8 cellular contexts compared by ENCODE assay signal in the genomic region with DNA sequence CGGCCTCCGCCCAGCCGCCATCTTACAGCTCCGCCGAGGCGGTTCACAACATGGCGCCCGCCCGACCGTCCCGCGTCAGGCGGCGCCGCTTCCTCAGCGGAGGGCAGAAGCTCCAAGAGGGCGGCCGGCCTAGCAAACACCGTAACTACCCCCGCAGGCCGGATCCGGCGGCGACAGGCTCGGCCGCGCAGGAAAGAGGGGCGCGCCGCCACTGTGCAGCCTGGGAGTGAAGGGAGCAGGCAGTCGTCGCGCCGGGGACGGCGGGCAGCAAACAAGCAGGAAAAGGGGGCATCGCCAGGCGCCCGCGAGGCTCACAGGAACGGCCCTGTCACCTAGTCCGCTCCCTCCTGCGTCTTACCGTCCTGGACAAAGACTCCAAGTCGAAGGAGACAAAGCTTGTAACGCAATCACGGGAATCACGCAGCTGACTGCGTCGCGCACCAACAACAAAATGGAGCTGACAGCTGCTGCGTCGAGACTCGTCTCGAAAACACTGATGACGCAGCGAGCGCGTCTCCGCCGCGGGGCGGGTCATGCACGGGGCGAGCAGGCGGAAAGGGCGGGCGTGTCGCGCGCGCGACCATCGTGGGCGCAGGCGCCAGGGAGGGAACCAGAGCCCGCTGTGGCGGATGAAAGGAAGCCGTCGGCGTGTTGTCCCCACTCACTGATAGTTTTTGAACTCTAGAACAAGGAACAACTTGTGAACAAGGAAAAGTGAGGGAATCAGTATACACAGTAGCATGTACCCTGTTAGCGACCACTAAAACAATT. TPM values are rescaled to one million over a fixed set of nuclear protein-coding genes. Genes with fewer than 3 reads are reported as not detected.
DNase-seq lines count a peak whose midpoint lies in the region; ATAC-seq, FAIRE-seq and TF ChIP-seq lines count a peak whose summit lies in the region.

A gene (minus strand): TSS at position 453 of the 771 bp plus-strand sequence. CDS start 2,796 bp downstream, outside the sequence.

- no peaks in the 10 kb centered on the region for H3K27me3 ChIP-seq in pancreas
- H3K27me3 ChIP-seq in thyroid gland: no peaks in the 10 kb centered on the region

- TF ChIP-seq CTCF in pancreas (IDR thresholded peaks at IDR 0.05): no peak
- TF ChIP-seq CTCF in thyroid gland (IDR thresholded peaks at IDR 0.05): peak in 1 of 6 experiments; percentile 5

- TF ChIP-seq POLR2A in GM12891 (IDR thresholded peaks at IDR 0.05; ENCODE audit: low read depth, low read length): peak; percentile 99
- peak; percentile 87 to 100 for TF ChIP-seq POLR2A in thyroid gland (IDR thresholded peaks at IDR 0.05)

- H3K36me3 ChIP-seq in pancreas: peaks cover 0 to 9% (median 5%) of the 10 kb centered on the region in 3 donors
- H3K36me3 ChIP-seq in thyroid gland: peaks cover 4 to 12% of the 10 kb centered on the region in 2 donors

- peak; percentile 76 for DNase-seq in GM12891 (ENCODE audit: insufficient read length, low spot score)
- DNase-seq in NCI-H1417 treated with DMSO at 0.1 percent for 48 hours (lab: John Stamatoyannopoulos, UW): peak; percentile 67
- DNase-seq in SW 1271 (lab: John Stamatoyannopoulos, UW): peak; percentile 77 to 86
- DNase-seq in activated naive CD8-positive, alpha-beta T cell treated with anti-CD3 and anti-CD28 coated beads, Interleukin-2, amount 50 U/mL, for 16 hours (ENCODE audit: low read depth, low spot score): peak; percentile 93
- peak; percentile 99 for DNase-seq in Right ventricle myocardium inferior (ENCODE audit: missing footprints)
- peak; percentile 95 to 99 (median 95) for DNase-seq in pancreas
- DNase-seq in thyroid gland: peak; percentile 96 to 99

- 0% methylated on average over 80 to 82 of the region's 82 CpGs for WGBS in pancreas, 2 donors
- WGBS in thyroid gland, 2 donors: 0 to 1% methylated on average over 43 to 55 of the region's 82 CpGs

- ATAC-seq in HG02798 (IDR thresholded peaks at IDR 0.05; ENCODE audit: poor library complexity, unreplicated experiment) (peak; percentile 92), Right ventricle myocardium inferior (peak; percentile 96), pancreas (peak; percentile 83 to 90 (median 88))

- no peaks in the 10 kb centered on the region for H3K9me3 ChIP-seq in pancreas
- H3K9me3 ChIP-seq in thyroid gland: no peaks in the 10 kb centered on the region

- H3K4me3 ChIP-seq in pancreas (peak within 1 kb of the TSS; percentile 68 to 88 (median 80)), thyroid gland (replicated peaks in 1 of 3) (peak within 1 kb of the TSS; percentile 77 to 90 (median 78))

- H3K27ac ChIP-seq in pancreas (peak within 1 kb of the TSS; percentile 99 to 100 (median 100)), thyroid gland (peak within 1 kb of the TSS; percentile 100)

- intact Hi-C loops in Right ventricle myocardium inferior (cut with DNase I) (loop anchor here (2.0 to 5.0 kb wide), 3 partner anchors 24 to 152 kb away; a partner anchor contains a TSS), pancreas (cut with DNase I) (no loop called here), thyroid gland (cut with DNase I) (loop anchor here (5.0 kb wide), 1 partner anchor 52 kb away; a partner anchor contains a TSS)

- H3K4me1 ChIP-seq in pancreas (peaks cover 0 to 31% (median 19%) of the 10 kb centered on the region in 3 donors), thyroid gland (peaks cover 21 to 23% of the 10 kb centered on the region in 2 donors)

- FAIRE-seq in GM12891 (lab: Jason Lieb, UNC) (peak; percentile 100), pancreas (lab: Jason Lieb, UNC) (no peak)

TF ChIP-seq in GM12891, 5 proteins besides CTCF, POLR2A, EP300 and RAD21:
- peak; percentile 85 for TF ChIP-seq POU2F2 (IDR thresholded peaks at IDR 0.05; ENCODE audit: low read depth, low read length)
- peak; percentile 95 for TF ChIP-seq TAF1 (IDR thresholded peaks at IDR 0.05; ENCODE audit: low read depth, low read length)
- TF ChIP-seq POLR2AphosphoS5 (IDR thresholded peaks at IDR 0.05; ENCODE audit: low read depth, low read length): peak; percentile 99
- no peak for TF ChIP-seq PAX5 (IDR thresholded peaks at IDR 0.05; ENCODE audit: insufficient read depth, low read length, severe bottlenecking)
- peak; percentile 31; the same call in 1 of the 2 replicates for TF ChIP-seq SPI1 (IDR thresholded peaks at IDR 0.05; ENCODE audit: low read depth, low read length)

RNA-seq across cellular contexts. Expression of the gene that starts here (rescaled TPM):
- 42.5 TPM for polyA plus RNA-seq in GM12891 (2012; ENCODE audit: low read depth, missing spikeins)
- 46.3 TPM for total RNA-seq in Right ventricle myocardium inferior
- total RNA-seq in pancreas: 10 to 100 TPM; 45.0 to 78.2 (median 59.5) TPM
- 100 to 1,000 TPM; 502 to 573 TPM for polyA plus RNA-seq in pancreas
- total RNA-seq in thyroid gland: 100 to 1,000 TPM; 102 to 262 (median 191) TPM

Comparison
In these comparisons a context has a peak if more than half of its experiments do, and no peak if none do; other contexts are left out.
1. Peak in every context shown above with its lines: DNase-seq, ATAC-seq, H3K4me3 ChIP-seq and H3K27ac ChIP-seq.
2. intact Hi-C loops: an anchor here in Right ventricle myocardium inferior (2.0 to 5.0 kb wide) and thyroid gland (5.0 kb wide); none called in pancreas.